In genomic region chr3:105806361-105806760, GRCh38 we compare ENCODE assay signal across 8 cellular contexts.
A peak's percentile ranks its signal among the peaks of the same experiment; 100 is the strongest.
DNase-seq lines count a peak whose midpoint lies in the region; ATAC-seq and TF ChIP-seq lines count a peak whose summit lies in the region.

No MANE protein-coding gene starts in this region.

- TF ChIP-seq POLR2A in heart left ventricle (IDR thresholded peaks at IDR 0.05) = no peak

- no peaks in the 10 kb centered on the region for H3K9me3 Mint-ChIP-seq in T-helper 2 cell treated with Interferon-gamma antibody and Interleukin-4, amounts not matched to agents 5 μg/mL and 100 μg/mL, for 36 hours
- no peaks in the 10 kb centered on the region for H3K9me3 Mint-ChIP-seq in CD14-positive monocyte

- H3K4me1 ChIP-seq in heart left ventricle = peaks cover 0 to 73% (median 41%) of the 10 kb centered on the region in 12 donors

- H3K4me1 Mint-ChIP-seq in T-helper 2 cell treated with Interferon-gamma antibody and Interleukin-4, amounts not matched to agents 5 μg/mL and 100 μg/mL, for 36 hours (ENCODE audit: low read depth) = peaks cover 34% of the 10 kb centered on the region
- peaks cover 12% of the 10 kb centered on the region for H3K4me1 Mint-ChIP-seq in CD14-positive monocyte

- peak overlapping the region; percentile 62 for H3K27ac Mint-ChIP-seq in T-helper 2 cell treated with Interferon-gamma antibody and Interleukin-4, amounts not matched to agents 5 μg/mL and 100 μg/mL, for 36 hours
- peak overlapping the region in 1 of 7 donors; percentile 42 for H3K27ac Mint-ChIP-seq in CD14-positive monocyte

- H3K27me3 Mint-ChIP-seq in T-helper 2 cell treated with Interferon-gamma antibody and Interleukin-4, amounts not matched to agents 5 μg/mL and 100 μg/mL, for 36 hours (ENCODE audit: low read depth) = no peaks in the 10 kb centered on the region
- no peaks in the 10 kb centered on the region for H3K27me3 Mint-ChIP-seq in CD14-positive monocyte (ENCODE audit: low read depth in 3 of 3)

- intact Hi-C loops in heart left ventricle (cut with DNase I) (no loop called here), CD14-positive monocyte (cut with micrococcal nuclease) (no loop called here)

- H3K27me3 ChIP-seq in heart left ventricle = no peaks in the 10 kb centered on the region

- H3K4me3 Mint-ChIP-seq in T-helper 2 cell treated with Interferon-gamma antibody and Interleukin-4, amounts not matched to agents 5 μg/mL and 100 μg/mL, for 36 hours = peak overlapping the region; percentile 35
- H3K4me3 Mint-ChIP-seq in CD14-positive monocyte = no peak overlapping the region

- H3K36me3 ChIP-seq in heart left ventricle = no peaks in the 10 kb centered on the region

- H3K4me3 ChIP-seq in heart left ventricle = no peak overlapping the region

- TF ChIP-seq CTCF in heart left ventricle (IDR thresholded peaks at IDR 0.05) = no peak
- TF ChIP-seq CTCF in CD14-positive monocyte (IDR thresholded peaks at IDR 0.05) = no peak

- peaks cover 28% of the 10 kb centered on the region for H3K36me3 Mint-ChIP-seq in T-helper 2 cell treated with Interferon-gamma antibody and Interleukin-4, amounts not matched to agents 5 μg/mL and 100 μg/mL, for 36 hours (ENCODE audit: low read depth)
- H3K36me3 Mint-ChIP-seq in CD14-positive monocyte = peaks cover 0 to 9% of the 10 kb centered on the region in 2 donors

- H3K9me3 ChIP-seq in heart left ventricle = no peaks in the 10 kb centered on the region

- DNase-seq in AG20443 (ENCODE audit: low spot score) (peak; percentile 43), heart left ventricle (peak in 1 of 5 donors; percentile 22), NCI-H2081 treated with DMSO at 0.1 percent for 48 hours (lab: John Stamatoyannopoulos, UW) (no peak), HPDE6-E6E7 (ENCODE audit: extremely low spot score) (no peak), NCI-H1694 treated with DMSO at 0.1 percent for 48 hours (lab: John Stamatoyannopoulos, UW) (no peak), CD14-positive monocyte (ENCODE audit: low spot score) (no peak)
- DNase-seq in T-helper 2 cell treated with Interferon-gamma antibody and Interleukin-4, amounts not matched to agents 5 μg/mL and 100 μg/mL, for 36 hours (ENCODE audit: low spot score) = no peak

- peak overlapping the region in 9 of 12 donors; percentile 5 to 64 (median 39) for H3K27ac ChIP-seq in heart left ventricle

- ATAC-seq in HG03060 (IDR thresholded peaks at IDR 0.05; ENCODE audit: low read depth, unreplicated experiment) = peak; percentile 44
- peak; percentile 29 to 64 (median 53) for ATAC-seq in heart left ventricle
